ENCODE assay signal across 25 cellular contexts in the genomic region with DNA sequence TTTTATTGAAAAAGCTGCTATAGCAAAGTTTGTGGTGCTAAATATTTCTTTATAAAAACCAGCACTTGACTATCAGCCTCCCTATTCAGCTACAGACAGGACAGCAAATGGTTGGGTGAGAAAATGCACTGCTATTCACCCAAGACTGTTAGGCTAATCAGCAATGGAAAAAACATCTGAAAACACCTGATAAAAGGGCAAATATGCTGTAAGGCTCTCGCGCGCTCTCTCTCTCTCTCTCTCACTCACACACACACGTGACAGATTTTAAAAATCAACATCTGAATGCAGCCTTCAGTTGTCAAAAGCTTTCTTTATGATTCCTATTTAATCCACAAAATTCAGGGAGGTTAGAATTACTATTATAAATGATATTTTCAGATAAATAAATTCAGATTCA.
DNase-seq lines count a peak whose midpoint lies in the region; ATAC-seq, FAIRE-seq and TF ChIP-seq lines count a peak whose summit lies in the region.
"Had no signal": no experiment of that assay in that cellular context is flagged by ENCODE, and none has a peak within 500 bp of the region (broad histone marks: within the 10 kb centered on the region; RNA-seq: fewer than 3 reads in every experiment).

No MANE protein-coding gene starts in this region.

- TF ChIP-seq CTCF in right atrium auricular region (IDR thresholded peaks at IDR 0.05) (no peak), pancreas (IDR thresholded peaks at IDR 0.05) (no peak), brain microvascular endothelial cell (IDR thresholded peaks at IDR 0.05; ENCODE audit: low read depth, low read length, missing control alignments) (no peak)

- H3K4ac ChIP-seq in mesendoderm (ENCODE audit: low read depth, low read length) = no peak overlapping the region

- H2BK120ac ChIP-seq in mesendoderm (ENCODE audit: low read depth, low read length) = no peak overlapping the region

- H3K23ac ChIP-seq in mesendoderm (ENCODE audit: low read length) = no peak overlapping the region

- no peak for DNase-seq in right cardiac atrium
- no peak for DNase-seq in right atrium auricular region (ENCODE audit: low spot score)
- peak; percentile 64 for DNase-seq in mesendoderm
- no peak for DNase-seq in pancreas
- no peak for DNase-seq in activated gamma-delta T cell treated with Interleukin-2 at 50 U/mL for 16 hours
- DNase-seq in brain microvascular endothelial cell = no peak
- DNase-seq: AML-193; C1 segment of cervical spinal cord; CD4-positive, alpha-beta memory T cell; CD4-positive, CD25-positive, alpha-beta regulatory T cell; CD8-positive, alpha-beta memory T cell; COR-L47; DMS 273 treated with DMSO at 0.1 percent for 48 hours; DMS153; DMS53; DMS79; DND-41; EL; GDM1 had no signal

- H3K9me3 ChIP-seq in right cardiac atrium (ENCODE audit: control insufficient read depth, low read length) (no peaks in the 10 kb centered on the region), right atrium auricular region (no peaks in the 10 kb centered on the region), pancreas (no peaks in the 10 kb centered on the region)
- H3K9me3 ChIP-seq: A549, BLaER1 had no signal

- H2BK15ac ChIP-seq in mesendoderm (replicated peaks; ENCODE audit: low read depth) = no peak overlapping the region

- FAIRE-seq in pancreas (lab: Jason Lieb, UNC) = no peak
- FAIRE-seq: A549, GM12878, GM12892, GM18507 had no signal

- H3K79me1 ChIP-seq in mesendoderm (ENCODE audit: low read length) = no peaks in the 10 kb centered on the region

- 25% methylated on average over 4 of the region's 4 CpGs for WGBS in right cardiac atrium
- no CpG with 5 or more reads among the region's 4 CpGs for WGBS in mesendoderm (ENCODE audit: extremely low coverage, insufficient coverage, low lambda C conversion rate)
- 22 to 31% methylated on average over 4 of the region's 4 CpGs for WGBS in pancreas, 2 donors

- H3K36me3 ChIP-seq in right atrium auricular region = no peaks in the 10 kb centered on the region
- H3K36me3 ChIP-seq in mesendoderm (ENCODE audit: control insufficient read depth, insufficient read depth, low read length) = no peaks in the 10 kb centered on the region
- no peaks in the 10 kb centered on the region for H3K36me3 ChIP-seq in pancreas
- H3K36me3 ChIP-seq in brain microvascular endothelial cell (replicated peaks) = no peaks in the 10 kb centered on the region
- H3K36me3 ChIP-seq: BLaER1 had no signal

- no peaks in the 10 kb centered on the region for H3K79me2 ChIP-seq in mesendoderm (ENCODE audit: control insufficient read depth, insufficient read depth, low read length)

- H3K27ac ChIP-seq in right cardiac atrium (ENCODE audit: low read length) = peak overlapping the region; percentile 24
- H3K27ac ChIP-seq in right atrium auricular region = peak overlapping the region in 1 of 2 donors; percentile 72
- H3K27ac ChIP-seq in mesendoderm (ENCODE audit: low read depth, low read length) = no peak overlapping the region
- H3K27ac ChIP-seq in pancreas = no peak overlapping the region
- no peak overlapping the region for H3K27ac ChIP-seq in brain microvascular endothelial cell
- H3K27ac ChIP-seq: 22Rv1, A549, BLaER1 had no signal

- intact Hi-C loops in right cardiac atrium (cut with DNase I) = no loop called here
- intact Hi-C loops in pancreas (cut with DNase I) = no loop called here

- H4K5ac ChIP-seq in mesendoderm (ENCODE audit: low read length) = no peak overlapping the region

- ATAC-seq in right cardiac atrium (no peak), pancreas (peak in 3 of 4 donors; percentile 50 to 73 (median 69))
- ATAC-seq: A549, GM12878 had no signal

- H3K4me1 ChIP-seq in right cardiac atrium (ENCODE audit: control insufficient read depth, insufficient read depth, low read length) (no peaks in the 10 kb centered on the region), right atrium auricular region (peaks cover 2 to 10% of the 10 kb centered on the region in 2 donors), mesendoderm (ENCODE audit: control insufficient read depth, low read depth, low read length) (no peaks in the 10 kb centered on the region), pancreas (peaks cover 0 to 6% (median 5%) of the 10 kb centered on the region in 3 donors)
- H3K4me1 ChIP-seq: A549, BLaER1 had no signal

- no peak overlapping the region for H3K4me2 ChIP-seq in mesendoderm (ENCODE audit: low read length)
- H3K4me2 ChIP-seq: A549, BLaER1 had no signal

- in situ Hi-C loops in brain microvascular endothelial cell (cut with HindIII; ENCODE audit: low pct_ligation_motif_present, low sequenced_read_pairs) = no loop called here

- no peak overlapping the region for H2BK5ac ChIP-seq in mesendoderm (ENCODE audit: low read length)

- H3K56ac ChIP-seq in mesendoderm (ENCODE audit: low read length) = no peak overlapping the region

- H3K27me3 ChIP-seq in right cardiac atrium (ENCODE audit: control insufficient read depth, insufficient read depth) (no peaks in the 10 kb centered on the region), right atrium auricular region (no peaks in the 10 kb centered on the region), mesendoderm (ENCODE audit: insufficient read depth, low read length, poor library complexity) (no peaks in the 10 kb centered on the region), pancreas (no peaks in the 10 kb centered on the region), brain microvascular endothelial cell (replicated peaks) (no peaks in the 10 kb centered on the region)
- H3K27me3 ChIP-seq: BLaER1 had no signal

- H2AK5ac ChIP-seq in mesendoderm (ENCODE audit: low read length) = no peak overlapping the region

- no peak overlapping the region for H4K8ac ChIP-seq in mesendoderm (ENCODE audit: low read depth, low read length)

- H3K9ac ChIP-seq in mesendoderm (ENCODE audit: low read length) = no peak overlapping the region
- H3K9ac ChIP-seq: BLaER1 had no signal

- no peak overlapping the region for H3K18ac ChIP-seq in mesendoderm (ENCODE audit: low read length)

- H3K4me3 ChIP-seq in right cardiac atrium (ENCODE audit: low read length) (no peak overlapping the region), right atrium auricular region (no peak overlapping the region), mesendoderm (ENCODE audit: low read length) (no peak overlapping the region), pancreas (no peak overlapping the region), brain microvascular endothelial cell (ENCODE audit: low read depth, low read length) (no peak overlapping the region)
- H3K4me3 ChIP-seq: A549, BLaER1, GM12878 had no signal

Comparison
In these comparisons a context has a peak if more than half of its experiments do, and no peak if none do; other contexts are left out.
1. ATAC-seq: peak in pancreas (3 of 4); none in right cardiac atrium (0 of 2).